Comparison of ENCODE assay signal across 1 cellular context in the genomic region with DNA sequence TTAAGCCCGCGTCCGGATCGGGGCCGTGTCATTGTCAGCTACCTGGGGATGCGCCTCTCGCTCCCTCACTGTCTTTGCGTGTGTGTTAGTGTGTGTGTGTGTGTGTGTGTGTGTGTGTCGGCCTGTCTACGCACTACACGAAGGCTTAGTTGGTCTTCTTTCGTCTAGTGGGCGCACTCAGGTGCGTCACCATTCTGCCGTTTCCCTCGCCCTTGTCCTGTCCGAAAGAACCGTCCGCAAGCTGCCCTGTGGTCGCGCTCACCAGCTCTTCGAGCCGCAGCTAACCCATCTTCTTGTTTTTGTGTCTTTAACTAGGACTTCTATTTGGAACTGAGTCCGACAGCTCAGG.
TF ChIP-seq lines count a peak whose summit lies in the region.

No MANE protein-coding gene starts in this region.

TF ChIP-seq in endothelial cell of umbilical vein, 7 proteins besides CTCF, POLR2A, EP300 and RAD21 (continued from another document):
- TF ChIP-seq, protein P1, sequence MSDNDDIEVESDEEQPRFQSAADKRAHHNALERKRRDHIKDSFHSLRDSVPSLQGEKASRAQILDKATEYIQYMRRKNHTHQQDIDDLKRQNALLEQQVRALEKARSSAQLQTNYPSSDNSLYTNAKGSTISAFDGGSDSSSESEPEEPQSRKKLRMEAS (IDR thresholded peaks at IDR 0.05; ENCODE audit: insufficient read depth, insufficient read length), result no peak
